In the genomic region with DNA sequence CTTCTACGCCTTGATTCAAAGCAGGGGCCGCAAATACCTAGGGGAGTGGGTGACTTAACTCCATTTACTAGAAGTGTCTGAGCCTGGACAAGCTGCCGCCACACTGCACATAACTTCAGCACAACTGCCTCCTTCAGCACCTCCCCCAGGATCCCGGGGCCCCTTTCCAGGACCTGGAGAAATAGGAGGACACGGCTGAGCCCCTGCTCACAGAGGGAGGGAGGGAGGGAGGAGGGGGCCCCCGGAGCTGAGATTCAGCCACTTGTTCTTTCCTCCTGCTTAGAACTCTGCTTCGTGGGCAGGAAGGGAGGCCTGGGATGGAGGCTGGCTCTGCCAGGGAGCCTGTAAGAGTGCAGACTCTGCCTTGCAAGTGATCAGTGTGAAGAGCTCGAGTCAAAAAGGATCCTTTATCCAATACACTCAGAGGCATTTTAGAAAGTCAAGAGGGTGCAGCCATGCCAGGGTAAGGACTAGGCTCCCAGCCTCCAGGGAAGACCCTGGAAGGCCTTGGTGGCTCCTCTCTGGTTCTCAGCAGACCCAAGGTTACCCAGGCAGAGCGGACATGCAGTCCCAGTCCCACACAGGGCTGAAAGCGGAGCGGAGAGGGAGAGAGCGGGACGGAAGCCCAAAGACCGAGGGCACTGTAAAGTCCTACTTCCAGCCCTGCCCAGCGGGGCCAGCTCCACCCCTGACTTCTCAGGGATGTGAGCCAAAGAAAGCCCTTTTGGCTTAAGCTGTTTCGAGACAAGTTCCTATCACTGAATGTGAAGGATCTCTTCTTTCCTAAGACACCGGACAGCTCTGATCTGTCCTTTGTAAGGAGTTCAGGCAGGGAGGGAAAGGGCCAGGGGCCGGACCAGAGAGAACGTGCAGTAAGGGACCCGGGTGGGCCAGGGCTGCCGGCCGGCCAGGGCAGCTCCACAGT, we compare ENCODE assay signal across 11 cellular contexts.
DNase-seq lines count a peak whose midpoint lies in the region; ATAC-seq and TF ChIP-seq lines count a peak whose summit lies in the region.
"Had no signal": no experiment of that assay in that cellular context is flagged by ENCODE, and none has a peak within 500 bp of the region (broad histone marks: within the 10 kb centered on the region; RNA-seq: fewer than 3 reads in every experiment).

No MANE protein-coding gene starts in this region.

- H3K27me3 ChIP-seq in brain microvascular endothelial cell (replicated peaks) = no peaks in the 10 kb centered on the region
- H3K27me3 ChIP-seq in parathyroid adenoma (ENCODE audit: control insufficient read depth, insufficient read depth, low read length) = no peaks in the 10 kb centered on the region
- H3K27me3 ChIP-seq in WERI-Rb-1 (ENCODE audit: insufficient read depth, low read depth, severe bottlenecking) = no peaks in the 10 kb centered on the region

- in situ Hi-C loops in brain microvascular endothelial cell (cut with HindIII; ENCODE audit: low pct_ligation_motif_present, low sequenced_read_pairs) = no loop called here

- H3K9me3 Mint-ChIP-seq in stimulated activated naive B cell treated with anti-CD40 and anti-IgM and Interleukin-4, amounts not matched to agents 10 μg/mL and 1 μg/mL and 100 μg/mL, for 72 hours = no peaks in the 10 kb centered on the region
- H3K9me3 Mint-ChIP-seq: activated naive CD4-positive, alpha-beta T cell treated with anti-CD3 and anti-CD28 coated beads for 36 hours had no signal

- H3K36me3 Mint-ChIP-seq in stimulated activated naive B cell treated with anti-CD40 and anti-IgM and Interleukin-4, amounts not matched to agents 10 μg/mL and 1 μg/mL and 100 μg/mL, for 72 hours = no peaks in the 10 kb centered on the region

- no peak overlapping the region for H3K4me2 ChIP-seq in parathyroid adenoma (ENCODE audit: low read length)

- H3K36me3 ChIP-seq in brain microvascular endothelial cell (replicated peaks) = no peaks in the 10 kb centered on the region
- no peaks in the 10 kb centered on the region for H3K36me3 ChIP-seq in parathyroid adenoma (ENCODE audit: control insufficient read depth, insufficient read depth, low read length)
- no peaks in the 10 kb centered on the region for H3K36me3 ChIP-seq in WERI-Rb-1

- DNase-seq in AG20443 (ENCODE audit: low spot score) (peak; percentile 76), brain microvascular endothelial cell (peak; percentile 24), hepatic stellate cell (ENCODE audit: low spot score) (peak; percentile 74), midbrain (lab: John Stamatoyannopoulos, UW) (no peak), WERI-Rb-1 (no peak)
- DNase-seq in stimulated activated naive B cell treated with anti-CD40 and anti-IgM and Interleukin-4, amounts not matched to agents 10 μg/mL and 1 μg/mL and 100 μg/mL, for 72 hours = no peak
- DNase-seq: activated naive CD4-positive, alpha-beta T cell treated with anti-CD3 and anti-CD28 coated beads for 36 hours; NCI-H1092 had no signal

- H3K4me3 Mint-ChIP-seq in stimulated activated naive B cell treated with anti-CD40 and anti-IgM and Interleukin-4, amounts not matched to agents 10 μg/mL and 1 μg/mL and 100 μg/mL, for 72 hours = peak overlapping the region in 1 of 2 donors; percentile 28
- H3K4me3 Mint-ChIP-seq: activated naive CD4-positive, alpha-beta T cell treated with anti-CD3 and anti-CD28 coated beads for 36 hours had no signal

- H3K4me1 Mint-ChIP-seq in stimulated activated naive B cell treated with anti-CD40 and anti-IgM and Interleukin-4, amounts not matched to agents 10 μg/mL and 1 μg/mL and 100 μg/mL, for 72 hours = peaks cover 16 to 23% of the 10 kb centered on the region in 2 donors

- H3K4me1 ChIP-seq in parathyroid adenoma = no peaks in the 10 kb centered on the region

- H3K9me3 ChIP-seq in parathyroid adenoma (ENCODE audit: control insufficient read depth, low read length) (no peaks in the 10 kb centered on the region), WERI-Rb-1 (ENCODE audit: severe bottlenecking) (no peaks in the 10 kb centered on the region)

- H3K27ac Mint-ChIP-seq in stimulated activated naive B cell treated with anti-CD40 and anti-IgM and Interleukin-4, amounts not matched to agents 10 μg/mL and 1 μg/mL and 100 μg/mL, for 72 hours = no peak overlapping the region
- H3K27ac Mint-ChIP-seq: activated naive CD4-positive, alpha-beta T cell treated with anti-CD3 and anti-CD28 coated beads for 36 hours had no signal

- H3K79me2 ChIP-seq in parathyroid adenoma = no peaks in the 10 kb centered on the region

- H3K27ac ChIP-seq in brain microvascular endothelial cell (peak overlapping the region; percentile 61), parathyroid adenoma (peak overlapping the region; percentile 76), WERI-Rb-1 (no peak overlapping the region)
- H3K27ac ChIP-seq: C4-2B had no signal

- H3K27me3 Mint-ChIP-seq in stimulated activated naive B cell treated with anti-CD40 and anti-IgM and Interleukin-4, amounts not matched to agents 10 μg/mL and 1 μg/mL and 100 μg/mL, for 72 hours = peaks cover 20 to 54% of the 10 kb centered on the region in 2 donors

- H3K9ac ChIP-seq in parathyroid adenoma = no peak overlapping the region

- ATAC-seq in stimulated activated naive B cell treated with anti-CD40 and anti-IgM and Interleukin-4, amounts not matched to agents 10 μg/mL and 1 μg/mL and 100 μg/mL, for 72 hours (replicated peaks) = no peak
- ATAC-seq in HG03354 (IDR thresholded peaks at IDR 0.05; ENCODE audit: poor library complexity, severe bottlenecking, unreplicated experiment) = no peak

- TF ChIP-seq CTCF in brain microvascular endothelial cell (IDR thresholded peaks at IDR 0.05; ENCODE audit: low read depth, low read length, missing control alignments) = no peak
- TF ChIP-seq CTCF in parathyroid adenoma (IDR thresholded peaks at IDR 0.05) = no peak
- TF ChIP-seq CTCF in WERI-Rb-1 (IDR thresholded peaks at IDR 0.05; ENCODE audit: low read depth, low read length) = no peak

- H2AFZ ChIP-seq in parathyroid adenoma = peak overlapping the region; percentile 68

- no peak overlapping the region for H3K4me3 ChIP-seq in brain microvascular endothelial cell (ENCODE audit: low read depth, low read length)
- no peak overlapping the region for H3K4me3 ChIP-seq in parathyroid adenoma (ENCODE audit: low read depth, low read length)
- H3K4me3 ChIP-seq in WERI-Rb-1 (ENCODE audit: low read depth, low read length) = no peak overlapping the region

Comparison
In these comparisons a context has a peak if more than half of its experiments do, and no peak if none do; other contexts are left out.
1. DNase-seq: peak in AG20443 (single experiment), brain microvascular endothelial cell (single experiment) and hepatic stellate cell (single experiment); none in midbrain (single experiment), stimulated activated naive B cell treated with anti-CD40 and anti-IgM and Interleukin-4, amounts not matched to agents 10 μg/mL and 1 μg/mL and 100 μg/mL, for 72 hours (single experiment) and WERI-Rb-1 (single experiment).